In the genomic region with DNA sequence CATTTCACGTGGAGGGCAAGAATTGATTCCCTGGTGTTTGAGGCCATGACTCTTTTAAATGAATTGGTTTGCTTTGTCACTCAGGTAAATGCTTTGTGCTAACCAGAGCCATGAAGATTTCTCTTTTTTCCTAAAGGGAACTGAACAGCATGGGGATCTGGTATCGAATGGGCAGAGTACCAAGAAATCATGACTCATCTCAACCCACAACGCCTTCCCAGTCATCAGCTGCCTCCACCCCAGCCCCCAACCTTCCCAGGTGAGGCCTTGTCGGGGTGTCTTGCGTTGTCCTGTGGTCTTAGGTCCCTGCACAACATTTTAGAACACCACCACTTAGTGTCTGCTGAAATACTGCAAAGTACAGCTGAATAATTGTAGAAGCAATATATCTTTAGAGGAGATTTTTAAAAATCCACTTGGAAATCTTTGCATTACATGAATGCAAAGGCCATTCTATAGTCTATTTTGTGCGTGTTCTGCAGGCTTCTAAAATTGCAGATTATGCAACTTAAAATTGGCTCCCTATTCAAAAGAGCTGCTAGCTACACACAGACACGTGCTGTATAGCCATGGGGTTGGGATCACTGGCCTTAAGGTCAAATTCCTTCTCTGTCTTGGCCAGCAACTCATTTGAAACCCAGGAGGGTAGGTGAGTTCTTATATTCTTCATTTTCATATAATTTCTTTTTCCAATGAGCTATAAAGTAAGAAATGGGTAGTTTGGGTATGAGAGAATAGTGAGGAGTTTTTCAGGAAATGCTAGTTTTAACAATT, we compare ENCODE assay signal across 11 cellular contexts.
A peak's percentile ranks its signal among the peaks of the same experiment; 100 is the strongest.
DNase-seq lines count a peak whose midpoint lies in the region; ATAC-seq, FAIRE-seq and TF ChIP-seq lines count a peak whose summit lies in the region.
"Had no signal": no experiment of that assay in that cellular context is flagged by ENCODE, and none has a peak within 500 bp of the region (broad histone marks: within the 10 kb centered on the region; RNA-seq: fewer than 3 reads in every experiment).

No MANE protein-coding gene starts in this region.

- no peaks in the 10 kb centered on the region for H3K79me2 ChIP-seq in astrocyte (ENCODE audit: insufficient read depth, low read length)

- peaks cover 38% of the 10 kb centered on the region for H3K4me1 Mint-ChIP-seq in CD8-positive, alpha-beta T cell (ENCODE audit: low read depth)
- H3K4me1 Mint-ChIP-seq in astrocyte (ENCODE audit: low read depth, unreplicated experiment) = peaks cover 22% of the 10 kb centered on the region

- no peak for TF ChIP-seq RAD21 in Ishikawa (IDR thresholded peaks at IDR 0.05; ENCODE audit: low read depth)

- peak in 3 of 7 experiments; percentile 31 to 47 (median 35) for DNase-seq in CD8-positive, alpha-beta T cell
- DNase-seq in astrocyte (ENCODE audit: low read depth) = peak; percentile 69
- DNase-seq in lung microvascular endothelial cell (ENCODE audit: low read depth in 2 of 2) = peak; percentile 58 to 61
- no peak for DNase-seq in left ventricle myocardium inferior
- no peak for DNase-seq in effector memory CD4-positive, alpha-beta T cell
- DNase-seq in NCI-H1105 (lab: John Stamatoyannopoulos, UW) = no peak
- DNase-seq in stimulated activated CD4-positive, alpha-beta T cell treated with anti-CD3 and anti-CD28 coated beads, Interleukin-12 subunit alpha, Interleukin-12 subunit beta, amount 100 ng/mL, for 4 hours = no peak
- DNase-seq: hypothalamus, right cardiac atrium had no signal

- H3K4me2 ChIP-seq in astrocyte (ENCODE audit: low read length) = no peak overlapping the region

- peak overlapping the region; percentile 81 for H3K27ac Mint-ChIP-seq in CD8-positive, alpha-beta T cell
- no peak overlapping the region for H3K27ac Mint-ChIP-seq in astrocyte (ENCODE audit: unreplicated experiment)

- H3K4me3 Mint-ChIP-seq in CD8-positive, alpha-beta T cell = no peak overlapping the region
- H3K4me3 Mint-ChIP-seq in astrocyte (ENCODE audit: unreplicated experiment) = no peak overlapping the region

- POLR2A ChIA-PET in CD8-positive, alpha-beta T cell (lab: Charles Lee) = interaction anchor here (0.5 to 1.5 kb wide), 3 partner anchors 69 to 1157 kb away, joined by 3 to 7 read pairs (median 4); partner anchors contain the start of gene MVB12B

- no peak overlapping the region for H2AFZ ChIP-seq in astrocyte (ENCODE audit: low read depth, low read length)

- no peak overlapping the region for H3K4me3 ChIP-seq in CD8-positive, alpha-beta T cell (ENCODE audit: low read depth, low read length)
- H3K4me3 ChIP-seq in astrocyte (ENCODE audit: insufficient read depth, low read depth, low read length) = no peak overlapping the region
- no peak overlapping the region for H3K4me3 ChIP-seq in left ventricle myocardium inferior
- H3K4me3 ChIP-seq in effector memory CD4-positive, alpha-beta T cell (ENCODE audit: insufficient read depth, low read depth, low read length, poor library complexity, severe bottlenecking) = no peak overlapping the region
- H3K4me3 ChIP-seq: suprapubic skin had no signal

- H3K36me3 Mint-ChIP-seq in CD8-positive, alpha-beta T cell = peaks cover 46% of the 10 kb centered on the region
- H3K36me3 Mint-ChIP-seq in astrocyte (ENCODE audit: low read depth, unreplicated experiment) = peaks cover 23% of the 10 kb centered on the region

- no peaks in the 10 kb centered on the region for H3K9me3 Mint-ChIP-seq in CD8-positive, alpha-beta T cell
- no peaks in the 10 kb centered on the region for H3K9me3 Mint-ChIP-seq in astrocyte (ENCODE audit: unreplicated experiment)

- CTCF ChIA-PET in CD8-positive, alpha-beta T cell (lab: Charles Lee) = interaction anchor here (0.6 to 6.4 kb wide), 12 partner anchors 27 to 781 kb away, joined by 3 to 182 read pairs (median 14); partner anchors contain the start of gene MVB12B

- H3K4me1 ChIP-seq in CD8-positive, alpha-beta T cell (ENCODE audit: insufficient read depth, low read length) = peaks cover 29% of the 10 kb centered on the region
- H3K4me1 ChIP-seq in astrocyte (ENCODE audit: insufficient read depth, low read length) = peaks cover 17% of the 10 kb centered on the region
- H3K4me1 ChIP-seq in left ventricle myocardium inferior = peaks cover 47% of the 10 kb centered on the region
- H3K4me1 ChIP-seq in effector memory CD4-positive, alpha-beta T cell (ENCODE audit: control insufficient read depth, insufficient read depth, low read length, poor library complexity, severe bottlenecking) = peaks cover 16% of the 10 kb centered on the region

- intact Hi-C loops in CD8-positive, alpha-beta T cell (cut with DNase I, micrococcal nuclease) = loop anchor here (2.0 to 5.0 kb wide), 4 partner anchors 15 to 988 kb away; partner anchors contain the start of gene MVB12B (in 2 of the 2)
- intact Hi-C loops in left ventricle myocardium inferior (cut with micrococcal nuclease) = loop anchor here (5.0 kb wide), 2 partner anchors 78 to 93 kb away; no protein-coding TSS in a partner anchor

- ATAC-seq in CD8-positive, alpha-beta T cell = no peak
- ATAC-seq: right cardiac atrium had no signal

- TF ChIP-seq EP300 in Ishikawa (IDR thresholded peaks at IDR 0.05; ENCODE audit: borderline replicate concordance) = no peak

- H4K20me1 ChIP-seq in astrocyte (ENCODE audit: insufficient read depth, low read length) = peaks cover 7% of the 10 kb centered on the region

- H3K27ac ChIP-seq in CD8-positive, alpha-beta T cell (ENCODE audit: low read depth, low read length) = no peak overlapping the region
- H3K27ac ChIP-seq in astrocyte (ENCODE audit: low read depth, low read length) (no peak overlapping the region), left ventricle myocardium inferior (replicated peaks) (no peak overlapping the region)
- no peak overlapping the region for H3K27ac ChIP-seq in effector memory CD4-positive, alpha-beta T cell (ENCODE audit: insufficient read depth, low read length, poor library complexity, severe bottlenecking)
- H3K27ac ChIP-seq: suprapubic skin had no signal

- TF ChIP-seq CTCF in CD8-positive, alpha-beta T cell (IDR thresholded peaks at IDR 0.05) = no peak
- no peak for TF ChIP-seq CTCF in astrocyte (IDR thresholded peaks at IDR 0.05; ENCODE audit: insufficient read depth, low read depth, low read length)
- no peak for TF ChIP-seq CTCF in left ventricle myocardium inferior (IDR thresholded peaks at IDR 0.05; ENCODE audit: borderline replicate concordance)

- FAIRE-seq in astrocyte (lab: Jason Lieb, UNC) = no peak

- no peak overlapping the region for H3K9ac ChIP-seq in astrocyte (ENCODE audit: low read length)

- no peaks in the 10 kb centered on the region for H3K27me3 Mint-ChIP-seq in CD8-positive, alpha-beta T cell (ENCODE audit: low read depth)
- H3K27me3 Mint-ChIP-seq in astrocyte (ENCODE audit: low read depth, unreplicated experiment) = no peaks in the 10 kb centered on the region

- no peaks in the 10 kb centered on the region for H3K27me3 ChIP-seq in CD8-positive, alpha-beta T cell (ENCODE audit: insufficient read depth, low read length)
- H3K27me3 ChIP-seq in astrocyte (ENCODE audit: insufficient read depth, low read length) (no peaks in the 10 kb centered on the region), left ventricle myocardium inferior (ENCODE audit: low read depth) (no peaks in the 10 kb centered on the region)
- H3K27me3 ChIP-seq in effector memory CD4-positive, alpha-beta T cell (replicated peaks; ENCODE audit: control insufficient read depth, insufficient read depth, low read length, poor library complexity, severe bottlenecking) = no peaks in the 10 kb centered on the region
- H3K27me3 ChIP-seq: suprapubic skin had no signal

- no peaks in the 10 kb centered on the region for H3K9me3 ChIP-seq in CD8-positive, alpha-beta T cell (ENCODE audit: low read length)
- H3K9me3 ChIP-seq in astrocyte (ENCODE audit: insufficient read depth, low read depth, low read length) = no peaks in the 10 kb centered on the region
- no peaks in the 10 kb centered on the region for H3K9me3 ChIP-seq in left ventricle myocardium inferior (replicated peaks)
- H3K9me3 ChIP-seq in effector memory CD4-positive, alpha-beta T cell (ENCODE audit: control insufficient read depth, low read length) = no peaks in the 10 kb centered on the region
- H3K9me3 ChIP-seq: suprapubic skin had no signal

- H3K36me3 ChIP-seq in CD8-positive, alpha-beta T cell (ENCODE audit: insufficient read depth, low read length) = no peaks in the 10 kb centered on the region
- H3K36me3 ChIP-seq in astrocyte (ENCODE audit: insufficient read depth, low read length) = no peaks in the 10 kb centered on the region
- H3K36me3 ChIP-seq in left ventricle myocardium inferior = peaks cover 44% of the 10 kb centered on the region
- H3K36me3 ChIP-seq in effector memory CD4-positive, alpha-beta T cell (ENCODE audit: control insufficient read depth, insufficient read depth, low read length) = no peaks in the 10 kb centered on the region

TF ChIP-seq in Ishikawa, 13 proteins besides CTCF, POLR2A, EP300 and RAD21:
- no peak for TF ChIP-seq ZBTB7A (IDR thresholded peaks at IDR 0.05; ENCODE audit: low read depth)
- no peak for TF ChIP-seq CEBPB (IDR thresholded peaks at IDR 0.05)
- TF ChIP-seq, protein P1, sequence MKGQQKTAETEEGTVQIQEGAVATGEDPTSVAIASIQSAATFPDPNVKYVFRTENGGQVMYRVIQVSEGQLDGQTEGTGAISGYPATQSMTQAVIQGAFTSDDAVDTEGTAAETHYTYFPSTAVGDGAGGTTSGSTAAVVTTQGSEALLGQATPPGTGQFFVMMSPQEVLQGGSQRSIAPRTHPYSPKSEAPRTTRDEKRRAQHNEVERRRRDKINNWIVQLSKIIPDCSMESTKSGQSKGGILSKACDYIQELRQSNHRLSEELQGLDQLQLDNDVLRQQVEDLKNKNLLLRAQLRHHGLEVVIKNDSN (IDR thresholded peaks at IDR 0.05) = no peak
- TF ChIP-seq NFIC (IDR thresholded peaks at IDR 0.05) = peak; percentile 35; the same call in 1 of the 2 replicates
TF ChIP-seq in Ishikawa: peak in this region for 1.

Comparison
In these comparisons a context has a peak if more than half of its experiments do, and no peak if none do; other contexts are left out.
1. DNase-seq: peak in astrocyte (single experiment) and lung microvascular endothelial cell (2 of 2); none in left ventricle myocardium inferior (single experiment), effector memory CD4-positive, alpha-beta T cell (0 of 3), NCI-H1105 (single experiment) and stimulated activated CD4-positive, alpha-beta T cell treated with anti-CD3 and anti-CD28 coated beads, Interleukin-12 subunit alpha, Interleukin-12 subunit beta, amount 100 ng/mL, for 4 hours (single experiment).